ENCODE assay signal across 20 cellular contexts in genomic region chrX:65480960-65481359, GRCh38.
"Had no signal": no experiment of that assay in that cellular context is flagged by ENCODE, and none has a peak within 500 bp of the region (broad histone marks: within the 10 kb centered on the region; RNA-seq: fewer than 3 reads in every experiment).

No MANE protein-coding gene starts in this region.

- H3K4me1 ChIP-seq: breast epithelium, foreskin keratinocyte, prostate gland, upper lobe of right lung had no signal

- FAIRE-seq: colon, keratinocyte had no signal

- ATAC-seq: activated naive CD4-positive, alpha-beta T cell treated with anti-CD3 and anti-CD28 coated beads, Interleukin-2, amount 50 U/mL, for 72 hours; foreskin keratinocyte; left colon; stimulated activated naive B cell treated with anti-CD40 and anti-IgM and Interleukin-4, amounts not matched to agents 10 μg/mL and 1 μg/mL and 100 μg/mL, for 72 hours; T-helper 17 cell; upper lobe of right lung had no signal

- H3K27me3 Mint-ChIP-seq: activated CD4-positive, alpha-beta T cell treated with anti-CD3 and anti-CD28 coated beads, Interleukin-2, amount 10 ng/mL, durations not matched to agents 7 days and 5 days; central memory CD8-positive, alpha-beta T cell; memory B cell; stimulated activated naive B cell treated with anti-CD40 and anti-IgM and Interleukin-4, amounts not matched to agents 10 μg/mL and 1 μg/mL and 100 μg/mL, for 72 hours; T-helper 17 cell had no signal

- DNase-seq: activated CD4-positive, alpha-beta T cell treated with anti-CD3 and anti-CD28 coated beads, Interleukin-2, amount 10 ng/mL, durations not matched to agents 7 days and 5 days; activated T-cell treated with anti-CD3 and anti-CD28 coated beads, Interleukin-2, amount 50 U/mL, for 1 hour; effector memory CD4-positive, alpha-beta T cell; foreskin keratinocyte; left colon; ovary; stimulated activated CD4-positive, alpha-beta T cell treated with anti-CD3 and anti-CD28 coated beads, Interleukin-2, amount 100 ng/mL, for 48 hours; stimulated activated CD8-positive, alpha-beta memory T cell treated with anti-CD3 and anti-CD28 coated beads, Interleukin-4, amount 100 ng/mL, for 48 hours; stimulated activated naive B cell treated with anti-CD40 and anti-IgM and Interleukin-4, amounts not matched to agents 10 μg/mL and 1 μg/mL and 100 μg/mL, for 72 hours; T-helper 17 cell; upper lobe of right lung had no signal

- H3K9me3 ChIP-seq: neutrophil, ovary, prostate gland, upper lobe of right lung had no signal

- H3K4me3 Mint-ChIP-seq: activated CD4-positive, alpha-beta T cell treated with anti-CD3 and anti-CD28 coated beads, Interleukin-2, amount 10 ng/mL, durations not matched to agents 7 days and 5 days; central memory CD8-positive, alpha-beta T cell; memory B cell; nephron; stimulated activated naive B cell treated with anti-CD40 and anti-IgM and Interleukin-4, amounts not matched to agents 10 μg/mL and 1 μg/mL and 100 μg/mL, for 72 hours; T-helper 17 cell had no signal

- H3K36me3 ChIP-seq: breast epithelium, neutrophil, ovary, prostate gland, upper lobe of right lung had no signal

- H3K9me3 Mint-ChIP-seq: activated CD4-positive, alpha-beta T cell treated with anti-CD3 and anti-CD28 coated beads, Interleukin-2, amount 10 ng/mL, durations not matched to agents 7 days and 5 days; activated naive CD4-positive, alpha-beta T cell treated with anti-CD3 and anti-CD28 coated beads, Interleukin-2, amount 50 U/mL, for 72 hours; central memory CD8-positive, alpha-beta T cell had no signal

- H3K4me1 Mint-ChIP-seq: activated CD4-positive, alpha-beta T cell treated with anti-CD3 and anti-CD28 coated beads, Interleukin-2, amount 10 ng/mL, durations not matched to agents 7 days and 5 days; central memory CD8-positive, alpha-beta T cell; memory B cell; nephron; stimulated activated naive B cell treated with anti-CD40 and anti-IgM and Interleukin-4, amounts not matched to agents 10 μg/mL and 1 μg/mL and 100 μg/mL, for 72 hours; T-helper 17 cell had no signal

- H3K4me3 ChIP-seq: breast epithelium, ovary, prostate gland, upper lobe of right lung had no signal

- H3K27ac Mint-ChIP-seq: activated CD4-positive, alpha-beta T cell treated with anti-CD3 and anti-CD28 coated beads, Interleukin-2, amount 10 ng/mL, durations not matched to agents 7 days and 5 days; activated naive CD4-positive, alpha-beta T cell treated with anti-CD3 and anti-CD28 coated beads, Interleukin-2, amount 50 U/mL, for 72 hours; memory B cell; nephron; stimulated activated naive B cell treated with anti-CD40 and anti-IgM and Interleukin-4, amounts not matched to agents 10 μg/mL and 1 μg/mL and 100 μg/mL, for 72 hours; T-helper 17 cell had no signal

- H3K27me3 ChIP-seq: foreskin keratinocyte, neutrophil, ovary, upper lobe of right lung had no signal

- H3K27ac ChIP-seq: breast epithelium, foreskin keratinocyte, neutrophil, ovary, prostate gland, upper lobe of right lung had no signal
